In the genomic region with DNA sequence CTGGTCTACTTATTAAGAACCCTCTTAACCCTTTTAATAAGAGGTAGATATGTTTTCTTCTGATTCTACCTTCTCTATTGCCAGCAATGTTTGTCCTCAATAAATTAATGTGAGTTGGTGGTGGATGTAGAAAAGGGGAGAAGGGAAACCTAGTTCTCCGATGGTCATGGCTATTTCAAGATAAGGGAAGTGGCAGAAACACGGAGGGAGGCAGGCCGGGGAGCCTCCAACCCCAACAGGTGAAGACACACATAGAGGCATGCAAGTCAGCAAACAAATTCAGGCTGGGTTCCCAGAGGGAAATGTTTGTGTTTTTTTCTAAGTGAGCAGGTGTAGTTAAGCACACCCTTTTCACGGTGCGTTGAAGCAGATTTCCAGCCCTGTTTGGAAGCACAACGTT, we compare ENCODE assay signal across 1 cellular context.
TF ChIP-seq lines count a peak whose summit lies in the region.

No MANE protein-coding gene starts in this region.

TF ChIP-seq in HepG2, 621 proteins besides CTCF, POLR2A, EP300 and RAD21:
- TF ChIP-seq ELF1 (CRISPR knock-in tag; IDR thresholded peaks at IDR 0.05) (no peak), ZNF790 (CRISPR knock-in tag; IDR thresholded peaks at IDR 0.05; ENCODE audit: borderline replicate concordance) (no peak), TCF7 (IDR thresholded peaks at IDR 0.05; ENCODE audit: low read depth) (no peak), ZIK1 (CRISPR knock-in tag; IDR thresholded peaks at IDR 0.05; ENCODE audit: borderline replicate concordance, low read depth) (no peak), HMGA1 (CRISPR knock-in tag; conservative IDR thresholded peaks at IDR 0.05) (no peak), ZNF724P (CRISPR knock-in tag; IDR thresholded peaks at IDR 0.05; ENCODE audit: borderline replicate concordance) (no peak), ADNP (CRISPR knock-in tag; IDR thresholded peaks at IDR 0.05) (no peak), NFIB (CRISPR knock-in tag; IDR thresholded peaks at IDR 0.05; ENCODE audit: borderline replicate concordance) (no peak), HOXA9 (CRISPR knock-in tag; IDR thresholded peaks at IDR 0.05; ENCODE audit: borderline replicate concordance) (no peak), PRMT3 (CRISPR knock-in tag; IDR thresholded peaks at IDR 0.05; ENCODE audit: borderline replicate concordance, low read depth) (no peak)
- TF ChIP-seq, protein P1, sequence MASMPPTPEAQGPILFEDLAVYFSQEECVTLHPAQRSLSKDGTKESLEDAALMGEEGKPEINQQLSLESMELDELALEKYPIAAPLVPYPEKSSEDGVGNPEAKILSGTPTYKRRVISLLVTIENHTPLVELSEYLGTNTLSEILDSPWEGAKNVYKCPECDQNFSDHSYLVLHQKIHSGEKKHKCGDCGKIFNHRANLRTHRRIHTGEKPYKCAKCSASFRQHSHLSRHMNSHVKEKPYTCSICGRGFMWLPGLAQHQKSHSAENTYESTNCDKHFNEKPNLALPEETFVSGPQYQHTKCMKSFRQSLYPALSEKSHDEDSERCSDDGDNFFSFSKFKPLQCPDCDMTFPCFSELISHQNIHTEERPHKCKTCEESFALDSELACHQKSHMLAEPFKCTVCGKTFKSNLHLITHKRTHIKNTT (CRISPR knock-in tag; IDR thresholded peaks at IDR 0.05): no peak
- TF ChIP-seq, protein P2, sequence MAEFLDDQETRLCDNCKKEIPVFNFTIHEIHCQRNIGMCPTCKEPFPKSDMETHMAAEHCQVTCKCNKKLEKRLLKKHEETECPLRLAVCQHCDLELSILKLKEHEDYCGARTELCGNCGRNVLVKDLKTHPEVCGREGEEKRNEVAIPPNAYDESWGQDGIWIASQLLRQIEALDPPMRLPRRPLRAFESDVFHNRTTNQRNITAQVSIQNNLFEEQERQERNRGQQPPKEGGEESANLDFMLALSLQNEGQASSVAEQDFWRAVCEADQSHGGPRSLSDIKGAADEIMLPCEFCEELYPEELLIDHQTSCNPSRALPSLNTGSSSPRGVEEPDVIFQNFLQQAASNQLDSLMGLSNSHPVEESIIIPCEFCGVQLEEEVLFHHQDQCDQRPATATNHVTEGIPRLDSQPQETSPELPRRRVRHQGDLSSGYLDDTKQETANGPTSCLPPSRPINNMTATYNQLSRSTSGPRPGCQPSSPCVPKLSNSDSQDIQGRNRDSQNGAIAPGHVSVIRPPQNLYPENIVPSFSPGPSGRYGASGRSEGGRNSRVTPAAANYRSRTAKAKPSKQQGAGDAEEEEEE (CRISPR knock-in tag; IDR thresholded peaks at IDR 0.05; ENCODE audit: borderline replicate concordance): no peak
- TF ChIP-seq, protein P3, sequence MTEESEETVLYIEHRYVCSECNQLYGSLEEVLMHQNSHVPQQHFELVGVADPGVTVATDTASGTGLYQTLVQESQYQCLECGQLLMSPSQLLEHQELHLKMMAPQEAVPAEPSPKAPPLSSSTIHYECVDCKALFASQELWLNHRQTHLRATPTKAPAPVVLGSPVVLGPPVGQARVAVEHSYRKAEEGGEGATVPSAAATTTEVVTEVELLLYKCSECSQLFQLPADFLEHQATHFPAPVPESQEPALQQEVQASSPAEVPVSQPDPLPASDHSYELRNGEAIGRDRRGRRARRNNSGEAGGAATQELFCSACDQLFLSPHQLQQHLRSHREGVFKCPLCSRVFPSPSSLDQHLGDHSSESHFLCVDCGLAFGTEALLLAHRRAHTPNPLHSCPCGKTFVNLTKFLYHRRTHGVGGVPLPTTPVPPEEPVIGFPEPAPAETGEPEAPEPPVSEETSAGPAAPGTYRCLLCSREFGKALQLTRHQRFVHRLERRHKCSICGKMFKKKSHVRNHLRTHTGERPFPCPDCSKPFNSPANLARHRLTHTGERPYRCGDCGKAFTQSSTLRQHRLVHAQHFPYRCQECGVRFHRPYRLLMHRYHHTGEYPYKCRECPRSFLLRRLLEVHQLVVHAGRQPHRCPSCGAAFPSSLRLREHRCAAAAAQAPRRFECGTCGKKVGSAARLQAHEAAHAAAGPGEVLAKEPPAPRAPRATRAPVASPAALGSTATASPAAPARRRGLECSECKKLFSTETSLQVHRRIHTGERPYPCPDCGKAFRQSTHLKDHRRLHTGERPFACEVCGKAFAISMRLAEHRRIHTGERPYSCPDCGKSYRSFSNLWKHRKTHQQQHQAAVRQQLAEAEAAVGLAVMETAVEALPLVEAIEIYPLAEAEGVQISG (CRISPR knock-in tag; IDR thresholded peaks at IDR 0.05): no peak
TF ChIP-seq in HepG2: peak in this region for 0.
